In genomic region chr4:112327950-112328349, GRCh38 we compare ENCODE assay signal across 9 cellular contexts. TPM values are rescaled to one million over a fixed set of nuclear protein-coding genes. Genes with fewer than 3 reads are reported as not detected.
DNase-seq lines count a peak whose midpoint lies in the region; ATAC-seq and TF ChIP-seq lines count a peak whose summit lies in the region.
"Had no signal": no experiment of that assay in that cellular context is flagged by ENCODE, and none has a peak within 500 bp of the region (broad histone marks: within the 10 kb centered on the region; RNA-seq: fewer than 3 reads in every experiment).

No MANE protein-coding gene starts in this region.

- intact Hi-C loops in HCT116 (cut with micrococcal nuclease): loop anchor here (1.0 to 5.0 kb wide), 3 partner anchors 196 to 434 kb away; no protein-coding TSS in a partner anchor

- no peaks in the 10 kb centered on the region for H3K79me2 ChIP-seq in HCT116 (ENCODE audit: insufficient read depth, low read length)

- no peak for TF ChIP-seq POLR2A in HCT116 (IDR thresholded peaks at IDR 0.05; ENCODE audit: borderline replicate concordance, extremely low read depth, insufficient read depth, insufficient read length)

- H2AFZ ChIP-seq in HCT116 (ENCODE audit: low read depth, low read length, poor library complexity, severe bottlenecking): no peak overlapping the region

- DNase-seq in AG10803 (ENCODE audit: low read depth) (peak; percentile 60), GM12864 (ENCODE audit: low read depth) (no peak), HCT116 (ENCODE audit: low read depth, low spot score) (peak; percentile 32), SK-N-MC (ENCODE audit: low read depth, low spot score) (peak; percentile 50), foreskin fibroblast (peak; percentile 32 to 75), skeletal muscle cell (ENCODE audit: low read depth) (peak; percentile 13), ureter (ENCODE audit: low spot score) (no peak)

- H3K9ac ChIP-seq in HCT116 (ENCODE audit: low read length) (no peak overlapping the region), SK-N-MC (ENCODE audit: insufficient read length) (no peak overlapping the region)

- H3K4me2 ChIP-seq in HCT116 (ENCODE audit: low read length): no peak overlapping the region

- no peaks in the 10 kb centered on the region for H3K27me3 ChIP-seq in HCT116 (ENCODE audit: insufficient read depth, low read length)

- H4K20me1 ChIP-seq in HCT116 (ENCODE audit: insufficient read depth): no peaks in the 10 kb centered on the region

- RAD21 ChIA-PET in HCT116 (lab: Charles Lee; ENCODE audit: low non-redundant PET in 1 of 2, low total read pairs in 2 of 2, uncharacterized antibody in 2 of 2, unreplicated experiment in 2 of 2): interaction anchor here in 1 of 2 experiments (0.7 kb wide), 1 partner anchor 196 kb away, joined by 3 read pairs; no protein-coding TSS in a partner anchor

- no peaks in the 10 kb centered on the region for H3K4me1 ChIP-seq in HCT116 (ENCODE audit: control insufficient read depth in 1 of 2, insufficient read depth in 2 of 2, low read length in 2 of 2)

- H3K27ac ChIP-seq in HCT116 (ENCODE audit: low read depth, low read length): no peak overlapping the region
- no peak overlapping the region for H3K27ac ChIP-seq in SK-N-MC
- H3K27ac ChIP-seq: skin epidermis had no signal

- POLR2A ChIA-PET in HCT116 (lab: Charles Lee): no interaction called here

- H3K36me3 ChIP-seq in HCT116 (ENCODE audit: control insufficient read depth in 1 of 2, insufficient read depth in 2 of 2, low read length in 2 of 2) (no peaks in the 10 kb centered on the region), SK-N-MC (ENCODE audit: insufficient read depth, low read length) (no peaks in the 10 kb centered on the region)

- H3K4me3 ChIP-seq in AG10803 (ENCODE audit: low read length) (no peak overlapping the region), GM12864 (ENCODE audit: low read depth, low read length) (peak overlapping the region; percentile 14; the same call in 1 of the 2 replicates), HCT116 (replicated peaks in 1 of 2; ENCODE audit: low read depth in 1 of 2, low read length in 2 of 2) (no peak overlapping the region), SK-N-MC (no peak overlapping the region), foreskin fibroblast (ENCODE audit: low read depth in 1 of 2, low read length in 2 of 2) (no peak overlapping the region), skeletal muscle cell (ENCODE audit: low read depth, low read length) (no peak overlapping the region)
- H3K4me3 ChIP-seq: skin epidermis had no signal

- TF ChIP-seq CTCF in AG10803 (conservative IDR thresholded peaks at IDR 0.05; ENCODE audit: low read length): peak; percentile 70
- peak; percentile 43 for TF ChIP-seq CTCF in GM12864 (IDR thresholded peaks at IDR 0.05; ENCODE audit: low read depth, low read length, missing control alignments)
- peak; percentile 37 to 67 (median 62); a peak in 5 of 6 replicates for TF ChIP-seq CTCF in HCT116 (IDR thresholded peaks at IDR 0.05 in 2 of 3, conservative IDR thresholded peaks at IDR 0.05 in 1 of 3; ENCODE audit: borderline replicate concordance in 1 of 3, insufficient read depth in 1 of 3, low read depth in 2 of 3, low read length in 2 of 3)
- TF ChIP-seq CTCF in LNCAP (IDR thresholded peaks at IDR 0.05): peak; percentile 56
- peak; percentile 39 for TF ChIP-seq CTCF in foreskin fibroblast (IDR thresholded peaks at IDR 0.05; ENCODE audit: low read depth, low read length)

- peak; percentile 63; the same call in 1 of the 2 replicates for ATAC-seq in HCT116

- no peaks in the 10 kb centered on the region for H3K9me3 ChIP-seq in HCT116 (ENCODE audit: control insufficient read depth in 1 of 2, insufficient read depth in 1 of 2, low read depth in 1 of 2, low read length in 2 of 2)
- no peaks in the 10 kb centered on the region for H3K9me3 ChIP-seq in SK-N-MC (ENCODE audit: low read depth, low read length)

- no TSS peak for BruUV-seq in HCT116 (replicated peaks; lab: Mats Ljungman, UMichigan)

- H3K9me2 ChIP-seq in HCT116 (ENCODE audit: insufficient read depth): no peaks in the 10 kb centered on the region

- CTCF ChIA-PET in HCT116 (lab: Charles Lee): interaction anchor here (1.3 to 3.0 kb wide), 4 partner anchors 49 to 277 kb away, joined by 3 to 11 read pairs (median 6); partner anchors contain the start of gene NEUROG2

- TF ChIP-seq RAD21 in HCT116 (IDR thresholded peaks at IDR 0.05; ENCODE audit: low read depth): peak; percentile 73

TF ChIP-seq in HCT116, 20 proteins besides CTCF, POLR2A, EP300 and RAD21:
- TF ChIP-seq ELF1 (IDR thresholded peaks at IDR 0.05; ENCODE audit: borderline replicate concordance, low read depth) (no peak), SRF (IDR thresholded peaks at IDR 0.05; ENCODE audit: low read depth) (no peak), CEBPB (IDR thresholded peaks at IDR 0.05; ENCODE audit: low read depth) (no peak), EGR1 (IDR thresholded peaks at IDR 0.05; ENCODE audit: low read depth) (no peak), EZH2phosphoT487 (IDR thresholded peaks at IDR 0.05; ENCODE audit: borderline replicate concordance) (no peak)

RNA-seq across cellular contexts. Expression of gene ALPK1, which starts 30.8 kb away (rescaled TPM):
- total RNA-seq in HCT116 (2021; ENCODE audit: unreplicated experiment): 21.3 TPM
- 11.7 and 11.9 TPM in 2 replicates for polyA plus RNA-seq in HCT116 (2012)
- 49.1 TPM for total RNA-seq in ureter

RNA-seq across cellular contexts. Expression of gene TIFA, which starts 42.2 kb away (rescaled TPM):
- total RNA-seq in HCT116 (2021; ENCODE audit: unreplicated experiment) (29.2 TPM), ureter (8.0 TPM)
- 5.8 and 10.2 TPM in 2 replicates for polyA plus RNA-seq in HCT116 (2012)

Comparison
In these comparisons a context has a peak if more than half of its experiments do, and no peak if none do; other contexts are left out.
1. DNase-seq: peak in AG10803 (single experiment), HCT116 (single experiment), SK-N-MC (single experiment), foreskin fibroblast (2 of 2) and skeletal muscle cell (single experiment); none in GM12864 (single experiment) and ureter (single experiment).
2. Peak in every context shown above with its lines, with median percentiles within 50 percentile points of each other: CTCF ChIP-seq.